11 cellular contexts compared by ENCODE assay signal in the genomic region with DNA sequence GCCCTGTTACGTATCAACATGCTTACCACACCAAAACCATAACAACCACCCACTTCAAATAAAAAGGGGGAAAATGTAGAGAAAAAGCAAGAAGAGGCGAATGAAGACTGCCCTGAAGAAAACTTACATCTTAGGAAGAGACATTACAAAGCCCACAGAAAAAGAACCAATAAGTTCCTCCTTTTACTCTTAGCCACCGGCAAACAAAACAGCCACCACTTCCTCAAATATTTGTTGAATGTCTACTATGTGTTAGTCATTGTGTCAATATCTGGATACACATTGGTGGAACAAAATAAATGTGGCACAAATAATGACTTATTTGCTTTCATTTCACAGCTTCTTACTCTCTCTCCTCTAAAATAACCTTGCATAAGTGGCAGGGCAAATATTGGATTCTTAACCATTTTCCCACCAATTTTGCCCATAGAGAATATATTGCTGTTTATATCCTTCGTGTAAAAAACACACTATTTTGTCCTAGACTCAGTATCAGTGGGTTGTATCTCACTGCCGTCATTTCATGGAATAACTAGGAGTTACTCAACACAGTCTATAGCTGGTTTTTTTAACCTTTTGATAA.
A peak's percentile ranks its signal among the peaks of the same experiment; 100 is the strongest.
DNase-seq lines count a peak whose midpoint lies in the region; ATAC-seq and TF ChIP-seq lines count a peak whose summit lies in the region.
"Had no signal": no experiment of that assay in that cellular context is flagged by ENCODE, and none has a peak within 500 bp of the region (broad histone marks: within the 10 kb centered on the region; RNA-seq: fewer than 3 reads in every experiment).

No MANE protein-coding gene starts in this region.

- H3K9me3 Mint-ChIP-seq in progenitor cell of endocrine pancreas (ENCODE audit: low read depth), result no peaks in the 10 kb centered on the region

- H3K4me1 Mint-ChIP-seq in progenitor cell of endocrine pancreas (ENCODE audit: low read depth), result peaks cover 30% of the 10 kb centered on the region

- H3K36me3 Mint-ChIP-seq in progenitor cell of endocrine pancreas (ENCODE audit: insufficient read depth), result peaks cover 3% of the 10 kb centered on the region

- H3K27me3 Mint-ChIP-seq in progenitor cell of endocrine pancreas, result no peaks in the 10 kb centered on the region

- no peak for TF ChIP-seq CTCF in progenitor cell of endocrine pancreas (IDR thresholded peaks at IDR 0.05; ENCODE audit: unreplicated experiment)

- peak overlapping the region; percentile 90 for H3K27ac Mint-ChIP-seq in progenitor cell of endocrine pancreas

- ATAC-seq in GM21423 (IDR thresholded peaks at IDR 0.05; ENCODE audit: unreplicated experiment), result peak; percentile 77
- no peak for ATAC-seq in HG03439 (IDR thresholded peaks at IDR 0.05; ENCODE audit: unreplicated experiment)
- no peak for ATAC-seq in GM18517 (IDR thresholded peaks at IDR 0.05; ENCODE audit: unreplicated experiment)
- ATAC-seq in GM18909 (IDR thresholded peaks at IDR 0.05; ENCODE audit: poor library complexity, unreplicated experiment), result no peak
- no peak for ATAC-seq in HG02610 (IDR thresholded peaks at IDR 0.05; ENCODE audit: unreplicated experiment)

- peak overlapping the region; percentile 10 for H3K4me3 Mint-ChIP-seq in progenitor cell of endocrine pancreas (ENCODE audit: low read depth)

- DNase-seq in NCI-H69 (lab: John Stamatoyannopoulos, UW), result peak; percentile 62
- DNase-seq in dermis microvascular lymphatic vessel endothelial cell (ENCODE audit: low read depth in 2 of 2), result peak; percentile 6 to 84
- no peak for DNase-seq in progenitor cell of endocrine pancreas (ENCODE audit: low spot score, unreplicated experiment)
- DNase-seq: activated T-cell treated with anti-CD3 and anti-CD28 coated beads, Interleukin-2, amount 50 U/mL, for 48 hours; kidney; stimulated activated CD8-positive, alpha-beta memory T cell treated with anti-CD3 and anti-CD28 coated beads, Interleukin-4, amount 100 ng/mL, for 48 hours had no signal
